In genomic region chr17:17129466-17129865, GRCh38 we compare ENCODE assay signal across 19 cellular contexts.
DNase-seq lines count a peak whose midpoint lies in the region; ATAC-seq, FAIRE-seq and TF ChIP-seq lines count a peak whose summit lies in the region.
"Had no signal": no experiment of that assay in that cellular context is flagged by ENCODE, and none has a peak within 500 bp of the region (broad histone marks: within the 10 kb centered on the region; RNA-seq: fewer than 3 reads in every experiment).

No MANE protein-coding gene starts in this region.

- H3K9me3 Mint-ChIP-seq in GM23338 = no peaks in the 10 kb centered on the region
- H3K9me3 Mint-ChIP-seq: stimulated activated naive CD8-positive, alpha-beta T cell treated with anti-CD3 and anti-CD28 coated beads, Interleukin-15, amount 100 ng/mL, for 72 hours had no signal

- H3K79me2 ChIP-seq in GM23338 (replicated peaks; ENCODE audit: insufficient read depth) (no peaks in the 10 kb centered on the region), PC-3 (ENCODE audit: low read length) (peaks cover 97% of the 10 kb centered on the region)

- FAIRE-seq in urothelium cell line (lab: Jason Lieb, UNC) (no peak), H54 (lab: Jason Lieb, UNC) (no peak)
- FAIRE-seq: kidney, TTC549 had no signal

- TF ChIP-seq CTCF in GM23338 (conservative IDR thresholded peaks at IDR 0.05; ENCODE audit: low read depth in 2 of 2) (no peak), PC-3 (conservative IDR thresholded peaks at IDR 0.05; ENCODE audit: low read depth, low read length) (no peak)

- H3K27me3 Mint-ChIP-seq in GM23338 (ENCODE audit: insufficient read depth, low read depth, poor library complexity) = peaks cover 5% of the 10 kb centered on the region
- H3K27me3 Mint-ChIP-seq: stimulated activated naive CD8-positive, alpha-beta T cell treated with anti-CD3 and anti-CD28 coated beads, Interleukin-15, amount 100 ng/mL, for 72 hours had no signal

- H3K4me1 ChIP-seq in BLaER1 (peaks cover 87% of the 10 kb centered on the region), GM23338 (ENCODE audit: insufficient read depth) (no peaks in the 10 kb centered on the region), PC-3 (ENCODE audit: insufficient read depth, low read length) (no peaks in the 10 kb centered on the region)
- H3K4me1 ChIP-seq: HAP-1, parathyroid adenoma had no signal

- POLR2A ChIA-PET in PC-3 (lab: Charles Lee; ENCODE audit: unreplicated experiment) = no interaction called here

- intact Hi-C loops in PC-3 (cut with micrococcal nuclease) = no loop called here

- no peaks in the 10 kb centered on the region for H3F3A ChIP-seq in GM23338 (replicated peaks; ENCODE audit: low read depth)
- H3F3A ChIP-seq in PC-3 (ENCODE audit: low read length, unreplicated experiment) = no peaks in the 10 kb centered on the region

- no peaks in the 10 kb centered on the region for H3K27me3 ChIP-seq in BLaER1
- no peaks in the 10 kb centered on the region for H3K27me3 ChIP-seq in GM23338 (ENCODE audit: insufficient read depth)
- H3K27me3 ChIP-seq in PC-3 (ENCODE audit: low read length) = no peaks in the 10 kb centered on the region
- H3K27me3 ChIP-seq: heart right ventricle, vagina had no signal

- H3K9me3 ChIP-seq in BLaER1 = no peaks in the 10 kb centered on the region
- no peaks in the 10 kb centered on the region for H3K9me3 ChIP-seq in PC-3 (ENCODE audit: low read length)
- H3K9me3 ChIP-seq: HAP-1, heart right ventricle, vagina had no signal

- peak; percentile 15 for ATAC-seq in GM23338
- peak; percentile 42 for ATAC-seq in PC-3
- no peak for ATAC-seq in HG03439 (IDR thresholded peaks at IDR 0.05; ENCODE audit: unreplicated experiment)
- ATAC-seq: heart right ventricle; stimulated activated naive CD8-positive, alpha-beta T cell treated with anti-CD3 and anti-CD28 coated beads, Interleukin-15, amount 100 ng/mL, for 72 hours had no signal

- peak overlapping the region; percentile 55 for H3K27ac ChIP-seq in BLaER1
- H3K27ac ChIP-seq in GM23338 (ENCODE audit: low read depth) = no peak overlapping the region
- no peak overlapping the region for H3K27ac ChIP-seq in PC-3 (ENCODE audit: low read length)
- H3K27ac ChIP-seq: heart right ventricle, parathyroid adenoma, SK-N-MC, vagina had no signal

- H3K36me3 Mint-ChIP-seq in GM23338 (ENCODE audit: low read depth) = peaks cover 5% of the 10 kb centered on the region; the same call in 1 of the 3 replicates

- CTCF ChIA-PET in PC-3 (lab: Charles Lee) = no interaction called here

- no peak overlapping the region for H3K4me3 ChIP-seq in BLaER1
- no peak overlapping the region for H3K4me3 ChIP-seq in GM23338
- H3K4me3 ChIP-seq in PC-3 (ENCODE audit: low read length) = no peak overlapping the region
- H3K4me3 ChIP-seq: HAP-1, heart right ventricle, SK-N-MC, smooth muscle cell, vagina had no signal

- no peak for DNase-seq in GM23338 (ENCODE audit: low spot score)
- peak; percentile 78 for DNase-seq in PC-3
- peak; percentile 21 for DNase-seq in kidney tubule cell (ENCODE audit: low spot score)
- no peak for DNase-seq in OCI-M1 (lab: John Stamatoyannopoulos, UW)
- DNase-seq in urothelium cell line (ENCODE audit: low spot score) = no peak
- no peak for DNase-seq in H54 (ENCODE audit: insufficient read length, low spot score)
- DNase-seq: activated CD4-positive, alpha-beta T cell treated with anti-CD3 and anti-CD28 coated beads, Interleukin-2, amount 50 U/mL, for 4 hours; heart right ventricle; NCI-H1092 treated with DMSO at 0.1 percent for 48 hours; stimulated activated naive CD8-positive, alpha-beta T cell treated with anti-CD3 and anti-CD28 coated beads, Interleukin-15, amount 100 ng/mL, for 72 hours had no signal

- H3K9ac ChIP-seq in BLaER1 (peak overlapping the region; percentile 49; the same call in 1 of the 2 replicates), PC-3 (ENCODE audit: low read length) (no peak overlapping the region)
- H3K9ac ChIP-seq: parathyroid adenoma had no signal

- TF ChIP-seq POLR2A in H54 (IDR thresholded peaks at IDR 0.05; ENCODE audit: low read depth, low read length) = no peak

- peaks cover 13% of the 10 kb centered on the region for H3K4me1 Mint-ChIP-seq in GM23338

- H4K20me1 ChIP-seq in BLaER1 (peaks cover 97% of the 10 kb centered on the region), GM23338 (replicated peaks; ENCODE audit: insufficient read depth) (no peaks in the 10 kb centered on the region), PC-3 (ENCODE audit: low read length) (peaks cover 85% of the 10 kb centered on the region)

- H3K4me3 Mint-ChIP-seq in GM23338 = no peak overlapping the region
- H3K4me3 Mint-ChIP-seq: stimulated activated naive CD8-positive, alpha-beta T cell treated with anti-CD3 and anti-CD28 coated beads, Interleukin-15, amount 100 ng/mL, for 72 hours had no signal

- peak overlapping the region; percentile 59; the same call in 1 of the 2 replicates for H3K27ac Mint-ChIP-seq in GM23338

- no TSS peak for BruUV-seq in PC-3 (replicated peaks; lab: Mats Ljungman, UMichigan)

- H2AFZ ChIP-seq in GM23338 = no peak overlapping the region
- H2AFZ ChIP-seq in PC-3 (ENCODE audit: low read length) = no peak overlapping the region
- H2AFZ ChIP-seq: parathyroid adenoma had no signal

- H3K4me2 ChIP-seq in BLaER1 = peak overlapping the region; percentile 93
- H3K4me2 ChIP-seq in GM23338 = no peak overlapping the region
- H3K4me2 ChIP-seq in PC-3 (ENCODE audit: low read length) = no peak overlapping the region
- H3K4me2 ChIP-seq: smooth muscle cell had no signal

- H3K36me3 ChIP-seq in BLaER1 (peaks cover 80% of the 10 kb centered on the region), GM23338 (ENCODE audit: insufficient read depth) (no peaks in the 10 kb centered on the region), PC-3 (ENCODE audit: low read depth, low read length) (peaks cover 92% of the 10 kb centered on the region)

- no peaks in the 10 kb centered on the region for H3K9me2 ChIP-seq in GM23338 (ENCODE audit: insufficient read depth)
- no peaks in the 10 kb centered on the region for H3K9me2 ChIP-seq in PC-3 (replicated peaks; ENCODE audit: low read length)

TF ChIP-seq in GM23338, 12 proteins besides CTCF, POLR2A, EP300 and RAD21:
- no peak for TF ChIP-seq CREB1 (CRISPR knock-in tag; IDR thresholded peaks at IDR 0.05; ENCODE audit: low read depth)

Comparison
In these comparisons a context has a peak if more than half of its experiments do, and no peak if none do; other contexts are left out.
1. DNase-seq: peak in PC-3 (single experiment) and kidney tubule cell (single experiment); none in GM23338 (single experiment), OCI-M1 (single experiment), urothelium cell line (single experiment) and H54 (single experiment).